1 cellular context compared by ENCODE assay signal in genomic region chr19:43575156-43575950, GRCh38.
TF ChIP-seq lines count a peak whose summit lies in the region.

TSS of gene PINLYP (plus strand) at chr19:43575801. CDS start at chr19:43577192, 1,391 bp downstream.
TSS of gene XRCC1 (minus strand) at chr19:43575527. CDS start at chr19:43575458, 69 bp downstream.

TF ChIP-seq in H1, 55 proteins besides CTCF, POLR2A, EP300 and RAD21:
- no peak for TF ChIP-seq CBX5 (IDR thresholded peaks at IDR 0.05; ENCODE audit: low read depth, low read length)
- no peak for TF ChIP-seq EZH2 (IDR thresholded peaks at IDR 0.05; ENCODE audit: low read depth, low read length, severe bottlenecking)
- no peak for TF ChIP-seq GTF2F1 (IDR thresholded peaks at IDR 0.05; ENCODE audit: borderline replicate concordance, low read depth, low read length)
- no peak for TF ChIP-seq JUND (IDR thresholded peaks at IDR 0.05; ENCODE audit: low read length)
- peak; percentile 32 for TF ChIP-seq KDM5A (IDR thresholded peaks at IDR 0.05; ENCODE audit: low read length)
- TF ChIP-seq SIX5 (IDR thresholded peaks at IDR 0.05; ENCODE audit: low read depth, low read length) = no peak
- no peak for TF ChIP-seq MAX (IDR thresholded peaks at IDR 0.05)
- TF ChIP-seq SAP30 (IDR thresholded peaks at IDR 0.05; ENCODE audit: insufficient read depth, insufficient replicate concordance, low read length) = peak; percentile 63
- peak; percentile 50; the same call in 1 of the 2 replicates for TF ChIP-seq TBP (IDR thresholded peaks at IDR 0.05; ENCODE audit: low read depth, low read length)
- TF ChIP-seq CBX8 (IDR thresholded peaks at IDR 0.05; ENCODE audit: borderline replicate concordance, low read depth, low read length) = no peak
- peak; percentile 77; the same call in 1 of the 2 replicates for TF ChIP-seq POLR2AphosphoS5 (IDR thresholded peaks at IDR 0.05; ENCODE audit: low read depth, low read length)
- TF ChIP-seq RXRA (IDR thresholded peaks at IDR 0.05; ENCODE audit: insufficient read depth, low read depth, low read length) = no peak
- no peak for TF ChIP-seq JUN (IDR thresholded peaks at IDR 0.05; ENCODE audit: low read depth, low read length)
- peak; percentile 89 for TF ChIP-seq NRF1 (IDR thresholded peaks at IDR 0.05; ENCODE audit: low read depth, low read length)
- no peak for TF ChIP-seq BRCA1 (IDR thresholded peaks at IDR 0.05; ENCODE audit: low read depth, low read length)
- TF ChIP-seq ASH2L (IDR thresholded peaks at IDR 0.05; ENCODE audit: low read length) = peak; percentile 41
- TF ChIP-seq TEAD4 (IDR thresholded peaks at IDR 0.05; ENCODE audit: low read depth, low read length) = no peak
- TF ChIP-seq USF2 (IDR thresholded peaks at IDR 0.05; ENCODE audit: low read length) = no peak
- peak; percentile 73; the same call in 1 of the 2 replicates for TF ChIP-seq YY1 (IDR thresholded peaks at IDR 0.05; ENCODE audit: low read depth, low read length)
- no peak for TF ChIP-seq TAF7 (optimal IDR thresholded peaks at IDR 0.05; ENCODE audit: borderline replicate concordance, low read depth, low read length)
- no peak for TF ChIP-seq CTBP2 (IDR thresholded peaks at IDR 0.05; ENCODE audit: borderline replicate concordance, insufficient read depth, insufficient read length, low read length)
- no peak; the same call in 1 of the 2 replicates for TF ChIP-seq E2F6 (IDR thresholded peaks at IDR 0.05)
- no peak for TF ChIP-seq GABPA (IDR thresholded peaks at IDR 0.05; ENCODE audit: borderline replicate concordance, insufficient read depth, low read length)
- TF ChIP-seq NANOG (IDR thresholded peaks at IDR 0.05; ENCODE audit: insufficient read depth, low read depth, low read length, poor library complexity, severe bottlenecking) = no peak
- TF ChIP-seq EGR1 (IDR thresholded peaks at IDR 0.05; ENCODE audit: borderline replicate concordance, low read depth, low read length) = no peak
- peak; percentile 42; the same call in 1 of the 2 replicates for TF ChIP-seq PHF8 (conservative IDR thresholded peaks at IDR 0.05; ENCODE audit: low read depth, low read length)
- TF ChIP-seq HDAC6 (IDR thresholded peaks at IDR 0.05; ENCODE audit: low read depth, low read length) = no peak
- no peak for TF ChIP-seq SUZ12 (IDR thresholded peaks at IDR 0.05; ENCODE audit: low read length)
- no peak for TF ChIP-seq BACH1 (IDR thresholded peaks at IDR 0.05; ENCODE audit: low read length)
- no peak for TF ChIP-seq CHD7 (IDR thresholded peaks at IDR 0.05; ENCODE audit: insufficient replicate concordance, low read length)
- TF ChIP-seq SP2 (IDR thresholded peaks at IDR 0.05; ENCODE audit: low read length) = no peak
- TF ChIP-seq KDM1A (IDR thresholded peaks at IDR 0.05; ENCODE audit: borderline replicate concordance, low read length) = no peak
- peak; percentile 62; the same call in 1 of the 2 replicates for TF ChIP-seq SP1 (IDR thresholded peaks at IDR 0.05; ENCODE audit: low read depth, low read length)
- TF ChIP-seq RFX5 (IDR thresholded peaks at IDR 0.05; ENCODE audit: borderline replicate concordance, low read depth, low read length) = peak; percentile 92
- peak; percentile 74 for TF ChIP-seq TAF1 (IDR thresholded peaks at IDR 0.05; ENCODE audit: low read depth, low read length)
- TF ChIP-seq HDAC2 (IDR thresholded peaks at IDR 0.05; ENCODE audit: borderline replicate concordance in 1 of 2, low read depth in 2 of 2, low read length in 2 of 2) = no peak
- TF ChIP-seq SP4 (IDR thresholded peaks at IDR 0.05; ENCODE audit: low read length) = no peak
- TF ChIP-seq RBBP5 (IDR thresholded peaks at IDR 0.05; ENCODE audit: borderline replicate concordance, low read depth, low read length) = no peak
- no peak for TF ChIP-seq ATF2 (IDR thresholded peaks at IDR 0.05; ENCODE audit: low read length)
- peak; percentile 20 to 84; a peak in 3 of 4 replicates for TF ChIP-seq SIN3A (conservative IDR thresholded peaks at IDR 0.05 in 1 of 2, IDR thresholded peaks at IDR 0.05 in 1 of 2; ENCODE audit: low read depth in 1 of 2, low read length in 2 of 2)
- no peak for TF ChIP-seq RNF2 (IDR thresholded peaks at IDR 0.05; ENCODE audit: borderline replicate concordance, low read depth, low read length, missing control alignments, poor library complexity, severe bottlenecking)
- TF ChIP-seq CREB1 (IDR thresholded peaks at IDR 0.05) = peak; percentile 94
- no peak for TF ChIP-seq SIRT6 (IDR thresholded peaks at IDR 0.05; ENCODE audit: low read length)
- no peak for TF ChIP-seq CHD1 (IDR thresholded peaks at IDR 0.05; ENCODE audit: low read depth, low read length)
- no peak for TF ChIP-seq ZNF274 (IDR thresholded peaks at IDR 0.05; ENCODE audit: borderline replicate concordance, extremely low read depth, low read length)
- TF ChIP-seq BCL11A (IDR thresholded peaks at IDR 0.05; ENCODE audit: low read depth in 2 of 2, low read length in 2 of 2) = no peak
- no peak for TF ChIP-seq POU5F1 (IDR thresholded peaks at IDR 0.05; ENCODE audit: low read depth, low read length)
- TF ChIP-seq KDM4A (IDR thresholded peaks at IDR 0.05; ENCODE audit: low read depth, low read length, severe bottlenecking) = peak; percentile 51
- TF ChIP-seq FOSL1 (IDR thresholded peaks at IDR 0.05; ENCODE audit: insufficient read depth, low read depth, low read length) = no peak
- TF ChIP-seq TCF12 (IDR thresholded peaks at IDR 0.05; ENCODE audit: low read depth, low read length) = no peak
- no peak for TF ChIP-seq CEBPB (IDR thresholded peaks at IDR 0.05; ENCODE audit: low read depth, low read length)
- TF ChIP-seq MAFK (IDR thresholded peaks at IDR 0.05; ENCODE audit: low read depth, low read length) = no peak
- TF ChIP-seq SRF (IDR thresholded peaks at IDR 0.05; ENCODE audit: low read depth, low read length) = no peak
- no peak for TF ChIP-seq CHD2 (IDR thresholded peaks at IDR 0.05; ENCODE audit: low read length)
- TF ChIP-seq ATF3 (IDR thresholded peaks at IDR 0.05; ENCODE audit: insufficient read depth, low read depth, low read length) = peak; percentile 33; the same call in 1 of the 2 replicates
